In genomic region chr20:48610996-48611395, GRCh38 we compare ENCODE assay signal across 23 cellular contexts.
"Had no signal": no experiment of that assay in that cellular context is flagged by ENCODE, and none has a peak within 500 bp of the region (broad histone marks: within the 10 kb centered on the region; RNA-seq: fewer than 3 reads in every experiment).

No MANE protein-coding gene starts in this region.

- H3K9me3 Mint-ChIP-seq: mesothelial cell of epicardium had no signal

- H3K4me3 ChIP-seq: coronary artery, dorsolateral prefrontal cortex, esophagus muscularis mucosa, gastrocnemius medialis, heart left ventricle, hepatocyte, left lung, lower lobe of right lung, mucosa of descending colon had no signal

- FAIRE-seq: colon, endothelial cell of umbilical vein, islet of Langerhans, keratinocyte had no signal

- H3K27ac ChIP-seq: coronary artery, dorsolateral prefrontal cortex, esophagus muscularis mucosa, foreskin keratinocyte, gastrocnemius medialis, heart left ventricle, hepatocyte, left lung, lower lobe of right lung had no signal

- H3K27ac Mint-ChIP-seq: mesothelial cell of epicardium had no signal

- H3K4me1 ChIP-seq: esophagus muscularis mucosa, foreskin keratinocyte, gastrocnemius medialis, heart left ventricle, left lung, lower lobe of right lung had no signal

- H3K4me3 Mint-ChIP-seq: mesothelial cell of epicardium, naive B cell had no signal

- H3K36me3 Mint-ChIP-seq: mesothelial cell of epicardium, naive B cell had no signal

- DNase-seq: dermis blood vessel endothelial cell; dorsolateral prefrontal cortex; effector CD4-positive, alpha-beta T cell; effector memory CD4-positive, alpha-beta T cell; foreskin keratinocyte; gastrocnemius medialis; heart left ventricle; hypothalamus; left cardiac atrium; left lung; left ventricle myocardium superior; lower lobe of right lung; mesenchymal stem cell; mucosa of descending colon; naive B cell had no signal

- ATAC-seq: foreskin keratinocyte, gastrocnemius medialis, heart left ventricle, left cardiac atrium, left lung, left ventricle myocardium superior, lower lobe of right lung, mucosa of descending colon had no signal

- H3K36me3 ChIP-seq: esophagus muscularis mucosa, gastrocnemius medialis, heart left ventricle, left lung, lower lobe of right lung had no signal

- H3K27me3 ChIP-seq: dorsolateral prefrontal cortex, esophagus muscularis mucosa, gastrocnemius medialis, hepatocyte had no signal

- H3K4me2 ChIP-seq: hepatocyte had no signal

- H3K79me2 ChIP-seq: hepatocyte had no signal

- H2AFZ ChIP-seq: hepatocyte had no signal

- H3K9me3 ChIP-seq: esophagus muscularis mucosa, gastrocnemius medialis, heart left ventricle, left lung, lower lobe of right lung, mucosa of descending colon had no signal
